ENCODE assay signal across 9 cellular contexts in the genomic region with DNA sequence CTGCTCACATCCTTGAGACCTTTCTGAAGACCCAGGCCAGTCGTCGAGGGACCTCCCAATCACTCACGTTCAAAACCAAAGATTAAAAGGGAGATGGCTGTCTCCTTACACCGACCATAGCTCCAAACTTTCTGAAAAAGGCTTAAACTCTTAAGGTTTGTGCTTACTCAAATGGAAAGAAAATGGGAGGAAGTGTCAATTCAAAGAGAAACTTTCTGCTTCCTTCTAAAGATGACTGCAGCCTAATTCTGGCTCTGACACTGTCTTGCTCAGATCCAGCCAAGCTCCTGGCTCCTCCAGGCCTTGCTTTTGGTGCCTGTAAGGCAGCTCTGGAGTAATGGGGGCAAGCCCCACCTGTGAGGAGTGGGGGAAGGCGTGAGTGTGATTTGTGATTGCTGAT. TPM values are rescaled to one million over a fixed set of nuclear protein-coding genes. Genes with fewer than 3 reads are reported as not detected.
DNase-seq lines count a peak whose midpoint lies in the region; ATAC-seq and TF ChIP-seq lines count a peak whose summit lies in the region.
"Had no signal": no experiment of that assay in that cellular context is flagged by ENCODE, and none has a peak within 500 bp of the region (broad histone marks: within the 10 kb centered on the region; RNA-seq: fewer than 3 reads in every experiment).

No MANE protein-coding gene starts in this region.

- no peaks in the 10 kb centered on the region for H3K9me3 ChIP-seq in hepatocyte (ENCODE audit: low read depth)
- no peaks in the 10 kb centered on the region for H3K9me3 ChIP-seq in breast epithelium

- H3K4me1 ChIP-seq in GM23338 (ENCODE audit: insufficient read depth) (peaks cover 1% of the 10 kb centered on the region; the same call in 1 of the 2 replicates), hepatocyte (ENCODE audit: insufficient read depth) (peaks cover 4% of the 10 kb centered on the region), breast epithelium (peaks cover 0 to 14% of the 10 kb centered on the region in 2 donors)

- no peak for DNase-seq in activated T-cell treated with anti-CD3 and anti-CD28 coated beads, Interleukin-2, amount 50 U/mL, for 24 hours
- DNase-seq in activated T-cell treated with anti-CD3 and anti-CD28 coated beads for 4 hours, result no peak
- DNase-seq in GM23338 (ENCODE audit: low spot score), result no peak
- peak in 1 of 2 donors; percentile 56 for DNase-seq in stimulated activated effector memory CD8-positive, alpha-beta T cell treated with anti-CD3 and anti-CD28 coated beads, Interleukin-12 subunit alpha, Interleukin-12 subunit beta, amount 100 ng/mL, for 72 hours (ENCODE audit: low spot score in 2 of 2)
- DNase-seq in hepatocyte (ENCODE audit: low spot score), result no peak
- DNase-seq in breast epithelium (ENCODE audit: low spot score in 2 of 2), result no peak
- no peak for DNase-seq in osteocyte (ENCODE audit: extremely low spot score, unreplicated experiment)
- DNase-seq: foreskin fibroblast had no signal

- H3K27ac Mint-ChIP-seq in activated T-cell treated with anti-CD3 and anti-CD28 coated beads, Interleukin-2, amount 50 U/mL, for 24 hours, result peak overlapping the region; percentile 29
- H3K27ac Mint-ChIP-seq in GM23338 (peak overlapping the region; percentile 52; the same call in 1 of the 2 replicates), osteocyte (ENCODE audit: unreplicated experiment) (no peak overlapping the region)
- H3K27ac Mint-ChIP-seq in T-helper 1 cell treated with Interleukin-12 subunit alpha and Interleukin-12 subunit beta and Interleukin-4 antibody, amounts not matched to agents 30 μg/mL and 1 μg/mL, for 36 hours, result peak overlapping the region; percentile 49
- H3K27ac Mint-ChIP-seq in stimulated activated effector memory CD8-positive, alpha-beta T cell treated with anti-CD3 and anti-CD28 coated beads, Interleukin-12 subunit alpha, Interleukin-12 subunit beta, amount 100 ng/mL, for 72 hours, result peak overlapping the region; percentile 73

- H3K27ac ChIP-seq in GM23338 (ENCODE audit: low read depth) (no peak overlapping the region), hepatocyte (no peak overlapping the region), breast epithelium (no peak overlapping the region)

- TF ChIP-seq CTCF in GM23338 (conservative IDR thresholded peaks at IDR 0.05; ENCODE audit: low read depth in 2 of 2) (no peak), hepatocyte (IDR thresholded peaks at IDR 0.05; ENCODE audit: poor library complexity) (no peak), breast epithelium (IDR thresholded peaks at IDR 0.05) (no peak), osteocyte (IDR thresholded peaks at IDR 0.05) (no peak)

- no peaks in the 10 kb centered on the region for H3K27me3 ChIP-seq in GM23338 (ENCODE audit: insufficient read depth)
- no peaks in the 10 kb centered on the region for H3K27me3 ChIP-seq in hepatocyte
- H3K27me3 ChIP-seq in breast epithelium, result no peaks in the 10 kb centered on the region

- H3K9me2 ChIP-seq in GM23338 (ENCODE audit: insufficient read depth) (no peaks in the 10 kb centered on the region), hepatocyte (replicated peaks; ENCODE audit: insufficient read depth) (no peaks in the 10 kb centered on the region)

- no peak for ATAC-seq in GM23338
- peak; percentile 88 for ATAC-seq in stimulated activated effector memory CD8-positive, alpha-beta T cell treated with anti-CD3 and anti-CD28 coated beads, Interleukin-12 subunit alpha, Interleukin-12 subunit beta, amount 100 ng/mL, for 72 hours

- no peaks in the 10 kb centered on the region for H3K36me3 ChIP-seq in GM23338 (ENCODE audit: insufficient read depth)
- no peaks in the 10 kb centered on the region for H3K36me3 ChIP-seq in hepatocyte (replicated peaks; ENCODE audit: insufficient read depth, low read depth)
- H3K36me3 ChIP-seq in breast epithelium, result no peaks in the 10 kb centered on the region

- TF ChIP-seq POLR2A in breast epithelium (IDR thresholded peaks at IDR 0.05), result no peak

- no peaks in the 10 kb centered on the region for H3F3A ChIP-seq in GM23338 (replicated peaks; ENCODE audit: low read depth)

- 87% methylated on average over 5 of the region's 5 CpGs for WGBS in hepatocyte (ENCODE audit: low lambda C conversion rate, missing lambda C conversion rate)

- no peak overlapping the region for H3K4me3 Mint-ChIP-seq in activated T-cell treated with anti-CD3 and anti-CD28 coated beads, Interleukin-2, amount 50 U/mL, for 24 hours
- H3K4me3 Mint-ChIP-seq in GM23338 (no peak overlapping the region), osteocyte (ENCODE audit: unreplicated experiment) (no peak overlapping the region)
- H3K4me3 Mint-ChIP-seq in T-helper 1 cell treated with Interleukin-12 subunit alpha and Interleukin-12 subunit beta and Interleukin-4 antibody, amounts not matched to agents 30 μg/mL and 1 μg/mL, for 36 hours, result no peak overlapping the region
- peak overlapping the region; percentile 51 for H3K4me3 Mint-ChIP-seq in stimulated activated effector memory CD8-positive, alpha-beta T cell treated with anti-CD3 and anti-CD28 coated beads, Interleukin-12 subunit alpha, Interleukin-12 subunit beta, amount 100 ng/mL, for 72 hours

- H3K4me3 ChIP-seq in GM23338, result no peak overlapping the region
- H3K4me3 ChIP-seq in hepatocyte, result no peak overlapping the region
- no peak overlapping the region for H3K4me3 ChIP-seq in breast epithelium

- H4K20me1 ChIP-seq in GM23338 (replicated peaks; ENCODE audit: insufficient read depth), result no peaks in the 10 kb centered on the region
- H4K20me1 ChIP-seq in hepatocyte (ENCODE audit: insufficient read depth, poor library complexity, severe bottlenecking), result no peaks in the 10 kb centered on the region

- H3K36me3 Mint-ChIP-seq in activated T-cell treated with anti-CD3 and anti-CD28 coated beads, Interleukin-2, amount 50 U/mL, for 24 hours (ENCODE audit: low read depth), result no peaks in the 10 kb centered on the region
- H3K36me3 Mint-ChIP-seq in GM23338 (ENCODE audit: low read depth) (no peaks in the 10 kb centered on the region), osteocyte (ENCODE audit: unreplicated experiment) (no peaks in the 10 kb centered on the region)
- H3K36me3 Mint-ChIP-seq in T-helper 1 cell treated with Interleukin-12 subunit alpha and Interleukin-12 subunit beta and Interleukin-4 antibody, amounts not matched to agents 30 μg/mL and 1 μg/mL, for 36 hours (ENCODE audit: low read depth), result no peaks in the 10 kb centered on the region
- H3K36me3 Mint-ChIP-seq in stimulated activated effector memory CD8-positive, alpha-beta T cell treated with anti-CD3 and anti-CD28 coated beads, Interleukin-12 subunit alpha, Interleukin-12 subunit beta, amount 100 ng/mL, for 72 hours, result peaks cover 6% of the 10 kb centered on the region

- no peak overlapping the region for H3K4me2 ChIP-seq in GM23338
- H3K4me2 ChIP-seq in hepatocyte, result no peak overlapping the region

- intact Hi-C loops in breast epithelium (cut with DNase I; ENCODE audit: low total_unique reads), result loop anchor here (5.0 kb wide), 1 partner anchor 103 kb away; no protein-coding TSS in a partner anchor

- peaks cover 20% of the 10 kb centered on the region for H3K27me3 Mint-ChIP-seq in activated T-cell treated with anti-CD3 and anti-CD28 coated beads, Interleukin-2, amount 50 U/mL, for 24 hours
- H3K27me3 Mint-ChIP-seq in GM23338 (ENCODE audit: insufficient read depth, low read depth, poor library complexity) (peaks cover 5% of the 10 kb centered on the region), osteocyte (ENCODE audit: unreplicated experiment) (peaks cover 2% of the 10 kb centered on the region)
- peaks cover 22% of the 10 kb centered on the region for H3K27me3 Mint-ChIP-seq in T-helper 1 cell treated with Interleukin-12 subunit alpha and Interleukin-12 subunit beta and Interleukin-4 antibody, amounts not matched to agents 30 μg/mL and 1 μg/mL, for 36 hours (ENCODE audit: low read depth)

- H2AFZ ChIP-seq in GM23338, result no peak overlapping the region
- H2AFZ ChIP-seq in hepatocyte, result no peak overlapping the region

- no peaks in the 10 kb centered on the region for H3K79me2 ChIP-seq in GM23338 (replicated peaks; ENCODE audit: insufficient read depth)
- H3K79me2 ChIP-seq in hepatocyte, result no peaks in the 10 kb centered on the region

- H3K9me3 Mint-ChIP-seq in activated T-cell treated with anti-CD3 and anti-CD28 coated beads, Interleukin-2, amount 50 U/mL, for 24 hours, result no peaks in the 10 kb centered on the region
- no peaks in the 10 kb centered on the region for H3K9me3 Mint-ChIP-seq in GM23338
- no peaks in the 10 kb centered on the region for H3K9me3 Mint-ChIP-seq in T-helper 1 cell treated with Interleukin-12 subunit alpha and Interleukin-12 subunit beta and Interleukin-4 antibody, amounts not matched to agents 30 μg/mL and 1 μg/mL, for 36 hours
- no peaks in the 10 kb centered on the region for H3K9me3 Mint-ChIP-seq in stimulated activated effector memory CD8-positive, alpha-beta T cell treated with anti-CD3 and anti-CD28 coated beads, Interleukin-12 subunit alpha, Interleukin-12 subunit beta, amount 100 ng/mL, for 72 hours
- H3K9me3 Mint-ChIP-seq in osteocyte (ENCODE audit: unreplicated experiment), result no peaks in the 10 kb centered on the region

- H3K4me1 Mint-ChIP-seq in activated T-cell treated with anti-CD3 and anti-CD28 coated beads, Interleukin-2, amount 50 U/mL, for 24 hours (ENCODE audit: low read depth), result peaks cover 18% of the 10 kb centered on the region
- H3K4me1 Mint-ChIP-seq in GM23338 (peaks cover 9% of the 10 kb centered on the region), osteocyte (ENCODE audit: unreplicated experiment) (peaks cover 12% of the 10 kb centered on the region)
- H3K4me1 Mint-ChIP-seq in T-helper 1 cell treated with Interleukin-12 subunit alpha and Interleukin-12 subunit beta and Interleukin-4 antibody, amounts not matched to agents 30 μg/mL and 1 μg/mL, for 36 hours (ENCODE audit: low read depth), result peaks cover 25% of the 10 kb centered on the region
- peaks cover 22% of the 10 kb centered on the region for H3K4me1 Mint-ChIP-seq in stimulated activated effector memory CD8-positive, alpha-beta T cell treated with anti-CD3 and anti-CD28 coated beads, Interleukin-12 subunit alpha, Interleukin-12 subunit beta, amount 100 ng/mL, for 72 hours

TF ChIP-seq in GM23338, 12 proteins besides CTCF, POLR2A, EP300 and RAD21:
- TF ChIP-seq CREB1 (CRISPR knock-in tag; IDR thresholded peaks at IDR 0.05; ENCODE audit: low read depth) (no peak), EZH2phosphoT487 (IDR thresholded peaks at IDR 0.05; ENCODE audit: unreplicated experiment) (no peak), POLR2AphosphoS5 (IDR thresholded peaks at IDR 0.05; ENCODE audit: low read depth) (no peak)

RNA-seq across cellular contexts. Expression of a gene that starts 54.9 kb away (rescaled TPM):
- 99.7 and 108 TPM in 2 replicates for total RNA-seq in GM23338 (2014; rRNA removed; shearing (Covaris generic))
- polyA plus RNA-seq in GM23338 (2016; fragmentation: Nextera tagmentation; extraction: Ambion mirVana), result 86.3 and 101 TPM in 2 replicates
- total RNA-seq in hepatocyte, result 179 and 214 TPM in 2 replicates
- polyA plus RNA-seq in hepatocyte, result 161 and 206 TPM in 2 replicates
- 100 to 1,000 TPM in 2 of 3 donors, 10 to 100 TPM in 1; 90.6 to 219 (median 160) TPM for total RNA-seq in breast epithelium
- 168 and 179 TPM in 2 replicates for total RNA-seq in osteocyte
